ENCODE assay signal across 9 cellular contexts in the genomic region with DNA sequence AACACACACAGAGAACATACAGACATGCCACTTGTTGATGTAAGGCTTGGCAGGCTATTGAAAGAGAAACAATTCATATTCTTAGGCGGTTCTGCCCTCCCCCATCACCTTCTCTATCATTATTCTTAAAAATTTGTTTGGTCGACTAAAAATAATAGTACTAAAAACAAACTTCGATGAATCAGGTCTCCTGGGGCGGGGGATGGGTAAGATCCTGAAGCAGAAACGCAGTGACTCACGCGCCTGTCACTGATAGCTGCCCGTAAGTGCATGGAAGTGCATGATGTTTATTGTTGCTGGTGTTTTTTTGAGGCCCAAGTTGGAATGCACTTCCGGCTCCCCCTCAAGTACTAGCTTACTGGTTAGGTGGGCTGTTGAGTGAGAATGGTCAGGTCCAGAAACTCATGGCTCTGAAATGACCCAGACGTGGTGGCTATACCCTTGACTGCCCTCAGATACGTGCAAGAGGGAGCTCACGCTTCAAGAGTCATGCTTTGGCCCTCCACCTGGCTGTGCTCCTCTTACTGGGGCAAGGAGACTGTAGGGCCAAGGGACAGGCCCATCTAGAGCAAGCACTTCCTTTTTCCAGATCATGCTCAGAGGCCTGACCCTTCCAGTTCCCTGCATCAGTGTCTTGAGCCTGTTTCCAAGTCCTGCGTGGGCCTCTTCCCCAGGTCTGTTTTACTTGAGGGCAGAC. TPM values are rescaled to one million over a fixed set of nuclear protein-coding genes. Genes with fewer than 3 reads are reported as not detected.
DNase-seq lines count a peak whose midpoint lies in the region; ATAC-seq, FAIRE-seq and TF ChIP-seq lines count a peak whose summit lies in the region.
"Had no signal": no experiment of that assay in that cellular context is flagged by ENCODE, and none has a peak within 500 bp of the region (broad histone marks: within the 10 kb centered on the region; RNA-seq: fewer than 3 reads in every experiment).

No MANE protein-coding gene starts in this region.

- H2AFZ ChIP-seq in PC-9 (no peak overlapping the region), endothelial cell of umbilical vein (ENCODE audit: low read depth, low read length) (no peak overlapping the region)

- H3K36me3 ChIP-seq in right atrium auricular region, result no peaks in the 10 kb centered on the region
- H3K36me3 ChIP-seq in left ventricle myocardium inferior, result peaks cover 1% of the 10 kb centered on the region
- peaks cover 27% of the 10 kb centered on the region for H3K36me3 ChIP-seq in PC-9 (ENCODE audit: low read depth)
- peaks cover 3 to 11% of the 10 kb centered on the region in 2 experiments for H3K36me3 ChIP-seq in endothelial cell of umbilical vein (ENCODE audit: control insufficient read depth in 2 of 2, extremely low read depth in 1 of 2, insufficient read depth in 2 of 2, low read length in 2 of 2)
- peaks cover 6% of the 10 kb centered on the region for H3K36me3 ChIP-seq in HAP-1 (replicated peaks)

- POLR2A ChIA-PET in PC-9 (lab: Charles Lee; ENCODE audit: unreplicated experiment) (interaction anchor here (0.6 kb wide), 1 partner anchor 9 kb away, joined by 3 read pairs; no protein-coding TSS in a partner anchor), endothelial cell of umbilical vein (lab: Charles Lee) (no interaction called here)

- H3K27me3 Mint-ChIP-seq in stimulated activated memory B cell treated with anti-CD40 and anti-IgM and Interleukin-4, amounts not matched to agents 10 μg/mL and 1 μg/mL and 100 μg/mL, for 72 hours, result no peaks in the 10 kb centered on the region

- CTCF ChIA-PET in PC-9 (lab: Charles Lee) (no interaction called here), endothelial cell of umbilical vein (lab: Charles Lee) (interaction anchor here (0.7 to 1.2 kb wide), 6 partner anchors 8 to 130 kb away, joined by 3 to 7 read pairs (median 4); no protein-coding TSS in a partner anchor)

- no peaks in the 10 kb centered on the region for H3K9me3 Mint-ChIP-seq in stimulated activated memory B cell treated with anti-CD40 and anti-IgM and Interleukin-4, amounts not matched to agents 10 μg/mL and 1 μg/mL and 100 μg/mL, for 72 hours

- no peaks in the 10 kb centered on the region for H3K9me1 ChIP-seq in endothelial cell of umbilical vein (replicated peaks; ENCODE audit: control insufficient read depth, extremely low read depth, insufficient read depth, low read length)

- TF ChIP-seq POLR2A in endothelial cell of umbilical vein (IDR thresholded peaks at IDR 0.05; ENCODE audit: low read depth, low read length), result no peak

- H3K4me1 ChIP-seq in right atrium auricular region (peaks cover 0 to 81% of the 10 kb centered on the region in 2 donors), left ventricle myocardium inferior (peaks cover 92% of the 10 kb centered on the region), PC-9 (replicated peaks; ENCODE audit: insufficient read depth) (peaks cover 97% of the 10 kb centered on the region), endothelial cell of umbilical vein (ENCODE audit: control insufficient read depth, extremely low read depth, insufficient read depth, low read length) (peaks cover 72% of the 10 kb centered on the region), HAP-1 (peaks cover 21% of the 10 kb centered on the region)

- H3K4me3 ChIP-seq in right atrium auricular region, result no peak overlapping the region
- H3K4me3 ChIP-seq in left ventricle myocardium inferior, result no peak overlapping the region
- no peak overlapping the region for H3K4me3 ChIP-seq in PC-9
- H3K4me3 ChIP-seq in endothelial cell of umbilical vein (replicated peaks in 1 of 3; ENCODE audit: insufficient read depth in 1 of 3, low read depth in 1 of 3, low read length in 3 of 3), result no peak overlapping the region
- H3K4me3 ChIP-seq in HAP-1, result no peak overlapping the region

- H3K4me2 ChIP-seq in PC-9 (peak overlapping the region; percentile 57), endothelial cell of umbilical vein (ENCODE audit: insufficient read depth, low read length) (peak overlapping the region; percentile 28)

- H3K9me3 ChIP-seq in right atrium auricular region (no peaks in the 10 kb centered on the region), left ventricle myocardium inferior (replicated peaks) (no peaks in the 10 kb centered on the region), PC-9 (ENCODE audit: insufficient read depth, low read depth) (no peaks in the 10 kb centered on the region), endothelial cell of umbilical vein (replicated peaks; ENCODE audit: control insufficient read depth, insufficient read depth, low read length) (no peaks in the 10 kb centered on the region), HAP-1 (no peaks in the 10 kb centered on the region)

- H3K4me1 Mint-ChIP-seq in stimulated activated memory B cell treated with anti-CD40 and anti-IgM and Interleukin-4, amounts not matched to agents 10 μg/mL and 1 μg/mL and 100 μg/mL, for 72 hours, result peaks cover 91% of the 10 kb centered on the region

- peaks cover 13% of the 10 kb centered on the region for H3K36me3 Mint-ChIP-seq in stimulated activated memory B cell treated with anti-CD40 and anti-IgM and Interleukin-4, amounts not matched to agents 10 μg/mL and 1 μg/mL and 100 μg/mL, for 72 hours

- intact Hi-C loops in left ventricle myocardium inferior (cut with micrococcal nuclease), result no loop called here
- intact Hi-C loops in PC-9 (cut with micrococcal nuclease; ENCODE audit: unreplicated experiment), result loop anchor here (1.0 kb wide), 1 partner anchor 32 kb away; no protein-coding TSS in a partner anchor
- intact Hi-C loops in endothelial cell of umbilical vein (cut with micrococcal nuclease), result loop anchor here (1.0 to 2.0 kb wide), 6 partner anchors 11 to 102 kb away; a partner anchor contains a TSS

- FAIRE-seq in endothelial cell of umbilical vein (lab: Jason Lieb, UNC) (peak; percentile 85), frontal cortex (lab: Jason Lieb, UNC) (no peak)
- FAIRE-seq: G401.6 had no signal

- no peak overlapping the region for H3K9ac ChIP-seq in endothelial cell of umbilical vein (replicated peaks; ENCODE audit: extremely low read depth, insufficient read depth, low read length)

- H3K27ac Mint-ChIP-seq in stimulated activated memory B cell treated with anti-CD40 and anti-IgM and Interleukin-4, amounts not matched to agents 10 μg/mL and 1 μg/mL and 100 μg/mL, for 72 hours, result peak overlapping the region; percentile 81

- H3K4me3 Mint-ChIP-seq in stimulated activated memory B cell treated with anti-CD40 and anti-IgM and Interleukin-4, amounts not matched to agents 10 μg/mL and 1 μg/mL and 100 μg/mL, for 72 hours, result peak overlapping the region; percentile 22

- H3K9me2 ChIP-seq in PC-9 (ENCODE audit: insufficient read depth), result no peaks in the 10 kb centered on the region

- no peaks in the 10 kb centered on the region for H3K27me3 ChIP-seq in right atrium auricular region
- no peaks in the 10 kb centered on the region for H3K27me3 ChIP-seq in left ventricle myocardium inferior (ENCODE audit: low read depth)
- no peaks in the 10 kb centered on the region for H3K27me3 ChIP-seq in PC-9 (ENCODE audit: insufficient read depth, low read depth)
- no peaks in the 10 kb centered on the region for H3K27me3 ChIP-seq in endothelial cell of umbilical vein (ENCODE audit: control insufficient read depth in 2 of 2, insufficient read depth in 2 of 2, low read length in 2 of 2)
- H3K27me3 ChIP-seq in HAP-1 (ENCODE audit: low read depth), result no peaks in the 10 kb centered on the region

- BruUV-seq in PC-9 (replicated peaks; lab: Mats Ljungman, UMichigan) (no TSS peak), endothelial cell of umbilical vein (replicated peaks; lab: Mats Ljungman, UMichigan) (no TSS peak)

- TF ChIP-seq CTCF in right atrium auricular region (IDR thresholded peaks at IDR 0.05) (no peak), left ventricle myocardium inferior (IDR thresholded peaks at IDR 0.05; ENCODE audit: borderline replicate concordance) (no peak), PC-9 (conservative IDR thresholded peaks at IDR 0.05) (no peak), endothelial cell of umbilical vein (IDR thresholded peaks at IDR 0.05; ENCODE audit: extremely low read depth in 1 of 2, insufficient read depth in 1 of 2, low read depth in 1 of 2, low read length in 2 of 2) (no peak), GM10266 (IDR thresholded peaks at IDR 0.05; ENCODE audit: control insufficient read depth, insufficient read depth, low read depth, missing control alignments) (no peak)

- peaks cover 18% of the 10 kb centered on the region for H4K20me1 ChIP-seq in PC-9 (ENCODE audit: insufficient read depth)
- no peaks in the 10 kb centered on the region for H4K20me1 ChIP-seq in endothelial cell of umbilical vein (replicated peaks; ENCODE audit: control insufficient read depth, extremely low read depth, insufficient read depth, low read length)

- dilution Hi-C loops in endothelial cell of umbilical vein (cut with MboI; ENCODE audit: extremely low pct_ligation_motif_present, low sequenced_read_pairs), result no loop called here

- ATAC-seq in stimulated activated memory B cell treated with anti-CD40 and anti-IgM and Interleukin-4, amounts not matched to agents 10 μg/mL and 1 μg/mL and 100 μg/mL, for 72 hours, result peak; percentile 87

- in situ Hi-C loops in HAP-1 (cut with MboI; ENCODE audit: low sequenced_read_pairs), result no loop called here

- DNase-seq in right atrium auricular region (ENCODE audit: low spot score) (no peak), left ventricle myocardium inferior (no peak), PC-9 (peak in 1 of 2 experiments; percentile 62), endothelial cell of umbilical vein (ENCODE audit: low read depth, low spot score) (peak; percentile 95), HAP-1 (ENCODE audit: low spot score in 2 of 2) (no peak), frontal cortex (ENCODE audit: low spot score in 2 of 2) (no peak), GM10266 (ENCODE audit: extremely low spot score) (no peak)

- H3K27ac ChIP-seq in right atrium auricular region (peak overlapping the region; percentile 3 to 72), left ventricle myocardium inferior (replicated peaks) (no peak overlapping the region), PC-9 (peak overlapping the region; percentile 43; the same call in 1 of the 2 replicates), endothelial cell of umbilical vein (ENCODE audit: insufficient read depth, low read depth, low read length) (peak overlapping the region; percentile 76)

- peaks cover 55% of the 10 kb centered on the region for H3F3A ChIP-seq in PC-9 (ENCODE audit: insufficient read depth, low read depth)

- peaks cover 100% of the 10 kb centered on the region for H3K79me2 ChIP-seq in PC-9 (ENCODE audit: low read depth)
- peaks cover 96% of the 10 kb centered on the region for H3K79me2 ChIP-seq in endothelial cell of umbilical vein (ENCODE audit: control insufficient read depth, insufficient read depth, low read length)

RNA-seq across cellular contexts. Expression of a gene that starts 10.9 kb away (rescaled TPM):
- total RNA-seq in right atrium auricular region, result 10 to 100 TPM; 20.8 to 37.8 TPM
- 18.8 TPM for total RNA-seq in left ventricle myocardium inferior
- 99.5 and 109 TPM in 2 replicates for total RNA-seq in PC-9 (2021)
- 71.7 and 88.2 TPM in 2 replicates for total RNA-seq in endothelial cell of umbilical vein
- polyA plus RNA-seq in endothelial cell of umbilical vein, result 53.4 and 56.4 TPM in 2 replicates
- 47.7 and 47.9 TPM in 2 replicates for polyA plus RNA-seq in endothelial cell of umbilical vein (2011; cell fraction: cytosol; rRNA removed)
- 114 and 122 TPM in 2 replicates for polyA plus RNA-seq in endothelial cell of umbilical vein (2011; cell fraction: nucleus; rRNA removed)
- 87.3 and 91.3 TPM in 2 replicates for polyA plus RNA-seq in endothelial cell of umbilical vein (2012)
- polyA minus RNA-seq in endothelial cell of umbilical vein, result 53.1 and 59.9 TPM in 2 replicates
- 13.7 TPM for polyA minus RNA-seq in endothelial cell of umbilical vein (2011; cell fraction: cytosol; rRNA and poly(A)+ RNA removed)
- polyA minus RNA-seq in endothelial cell of umbilical vein (2011; cell fraction: nucleus; rRNA and poly(A)+ RNA removed), result 73.9 and 75.1 TPM in 2 replicates
- total RNA-seq in frontal cortex, result 2.0 TPM
